16 cellular contexts compared by ENCODE assay signal in genomic region chr9:136010615-136011341, GRCh38. TPM values are rescaled to one million over a fixed set of nuclear protein-coding genes. Genes with fewer than 3 reads are reported as not detected.
DNase-seq lines count a peak whose midpoint lies in the region; ATAC-seq and TF ChIP-seq lines count a peak whose summit lies in the region.
"Had no signal": no experiment of that assay in that cellular context is flagged by ENCODE, and none has a peak within 500 bp of the region (broad histone marks: within the 10 kb centered on the region; RNA-seq: fewer than 3 reads in every experiment).

No MANE protein-coding gene starts in this region.

- no peak overlapping the region for H2BK12ac ChIP-seq in H9 (ENCODE audit: insufficient read length, low read depth, low read length)

- no peaks in the 10 kb centered on the region for H4K20me1 ChIP-seq in H9 (ENCODE audit: control insufficient read depth, insufficient read depth, insufficient read length)

- H2BK20ac ChIP-seq in H9 (ENCODE audit: low read depth, low read length, poor library complexity, severe bottlenecking), result no peak overlapping the region

- H3K27me3 ChIP-seq in H9 (ENCODE audit: insufficient read depth, low read length) (no peaks in the 10 kb centered on the region), dorsolateral prefrontal cortex (no peaks in the 10 kb centered on the region), layer of hippocampus (ENCODE audit: control insufficient read depth, insufficient read depth, low read length) (no peaks in the 10 kb centered on the region), gastrocnemius medialis (no peaks in the 10 kb centered on the region)
- H3K27me3 ChIP-seq: neutrophil had no signal

- peaks cover 0 to 19% of the 10 kb centered on the region in 2 donors for H3K36me3 ChIP-seq in gastrocnemius medialis

- H2AFZ ChIP-seq in H9 (ENCODE audit: low read length), result no peak overlapping the region

- no peaks in the 10 kb centered on the region for H3K27me3 Mint-ChIP-seq in H9 (ENCODE audit: low read depth)
- no peaks in the 10 kb centered on the region for H3K27me3 Mint-ChIP-seq in activated naive CD4-positive, alpha-beta T cell treated with anti-CD3 and anti-CD28 coated beads, Interleukin-2, amount 10 ng/mL, durations not matched to agents 7 days and 5 days
- H3K27me3 Mint-ChIP-seq: activated CD4-positive, alpha-beta T cell treated with anti-CD3 and anti-CD28 coated beads, Interleukin-2, amount 10 ng/mL, durations not matched to agents 7 days and 5 days had no signal

- H4K5ac ChIP-seq in H9 (ENCODE audit: insufficient read length, low read depth, low read length), result no peak overlapping the region

- no peaks in the 10 kb centered on the region for H3K79me2 ChIP-seq in H9 (ENCODE audit: insufficient read depth, low read length)

- no peak overlapping the region for H3K18ac ChIP-seq in H9 (ENCODE audit: insufficient read length, low read depth, low read length)

- in situ Hi-C loops in gastrocnemius medialis (cut with MboI; ENCODE audit: low sequenced_read_pairs in 4 of 4) (no loop called here), ACHN (cut with HindIII; ENCODE audit: low pct_ligation_motif_present, low pct_unique_long_range_greater_than_20kb, low sequenced_read_pairs) (no loop called here)

- no peak overlapping the region for H3K23ac ChIP-seq in H9 (ENCODE audit: insufficient read length, low read depth, low read length)

- H3K4me3 ChIP-seq in dorsolateral prefrontal cortex (peak overlapping the region in 1 of 59 donors; percentile 3), gastrocnemius medialis (no peak overlapping the region)

- DNase-seq in H9 (peak; percentile 60), dorsolateral prefrontal cortex (no peak), gastrocnemius medialis (no peak), GM19238 (ENCODE audit: insufficient read length, low spot score) (no peak), ACHN (no peak)
- DNase-seq in activated naive CD4-positive, alpha-beta T cell treated with anti-CD3 and anti-CD28 coated beads, Interleukin-2, amount 10 ng/mL, durations not matched to agents 7 days and 5 days, result no peak
- DNase-seq: activated CD4-positive, alpha-beta T cell treated with anti-CD3 and anti-CD28 coated beads, Interleukin-2, amount 10 ng/mL, durations not matched to agents 7 days and 5 days; DMS 273 treated with DMSO at 0.1 percent for 48 hours; foreskin melanocyte; Kasumi-1; left colon; NCI-H1694 treated with DMSO at 0.1 percent for 48 hours had no signal

- CTCF ChIA-PET in activated naive CD4-positive, alpha-beta T cell treated with anti-CD3 and anti-CD28 coated beads, Interleukin-2, amount 10 ng/mL, durations not matched to agents 7 days and 5 days (lab: Charles Lee), result no interaction called here

- no peaks in the 10 kb centered on the region for H3K79me1 ChIP-seq in H9 (ENCODE audit: insufficient read depth, low read depth, low read length, poor library complexity, severe bottlenecking)

- no peak overlapping the region for H3K27ac ChIP-seq in H9 (ENCODE audit: insufficient read length, low read depth, low read length)
- peak overlapping the region in 52 of 59 donors; percentile 1 to 91 (median 82) for H3K27ac ChIP-seq in dorsolateral prefrontal cortex
- H3K27ac ChIP-seq in layer of hippocampus (ENCODE audit: low read depth, low read length), result peak overlapping the region; percentile 13
- peak overlapping the region in 3 of 4 donors; percentile 51 to 74 (median 55) for H3K27ac ChIP-seq in gastrocnemius medialis
- H3K27ac ChIP-seq: neutrophil had no signal

- intact Hi-C loops in dorsolateral prefrontal cortex (cut with DNase I), result no loop called here
- intact Hi-C loops in gastrocnemius medialis (cut with DNase I; ENCODE audit: low total_unique reads), result no loop called here

- H2BK15ac ChIP-seq in H9 (ENCODE audit: low read depth, low read length), result no peak overlapping the region

- H2BK5ac ChIP-seq in H9 (ENCODE audit: insufficient read length, low read length), result no peak overlapping the region

- H4K8ac ChIP-seq in H9 (replicated peaks; ENCODE audit: insufficient read length, low read depth, low read length), result no peak overlapping the region

- H3K4me3 Mint-ChIP-seq in H9, result peak overlapping the region in 1 of 2 experiments; percentile 29; a peak in 2 of 5 replicates
- no peak overlapping the region for H3K4me3 Mint-ChIP-seq in activated naive CD4-positive, alpha-beta T cell treated with anti-CD3 and anti-CD28 coated beads, Interleukin-2, amount 10 ng/mL, durations not matched to agents 7 days and 5 days
- H3K4me3 Mint-ChIP-seq: activated CD4-positive, alpha-beta T cell treated with anti-CD3 and anti-CD28 coated beads, Interleukin-2, amount 10 ng/mL, durations not matched to agents 7 days and 5 days; T-helper 1 cell treated with Interleukin-12 subunit alpha and Interleukin-12 subunit beta and Interleukin-4 antibody, amounts not matched to agents 30 μg/mL and 1 μg/mL, for 36 hours had no signal

- no peak overlapping the region for H3K56ac ChIP-seq in H9 (ENCODE audit: insufficient read length, low read depth, low read length)

- peak in 1 of 2 donors; percentile 25 for ATAC-seq in gastrocnemius medialis
- ATAC-seq in HG03354 (IDR thresholded peaks at IDR 0.05; ENCODE audit: poor library complexity, severe bottlenecking, unreplicated experiment), result no peak
- ATAC-seq: left colon had no signal

- H4K91ac ChIP-seq in H9 (ENCODE audit: insufficient read length, low read depth, low read length), result no peak overlapping the region

- H3K27ac Mint-ChIP-seq in H9, result peak overlapping the region in 1 of 3 experiments; percentile 88; a peak in 2 of 7 replicates
- H3K27ac Mint-ChIP-seq in activated naive CD4-positive, alpha-beta T cell treated with anti-CD3 and anti-CD28 coated beads, Interleukin-2, amount 10 ng/mL, durations not matched to agents 7 days and 5 days, result no peak overlapping the region
- H3K27ac Mint-ChIP-seq: activated CD4-positive, alpha-beta T cell treated with anti-CD3 and anti-CD28 coated beads, Interleukin-2, amount 10 ng/mL, durations not matched to agents 7 days and 5 days; T-helper 1 cell treated with Interleukin-12 subunit alpha and Interleukin-12 subunit beta and Interleukin-4 antibody, amounts not matched to agents 30 μg/mL and 1 μg/mL, for 36 hours had no signal

- peaks cover 41 to 57% of the 10 kb centered on the region in 2 experiments for H3K4me1 Mint-ChIP-seq in H9
- no peaks in the 10 kb centered on the region for H3K4me1 Mint-ChIP-seq in activated naive CD4-positive, alpha-beta T cell treated with anti-CD3 and anti-CD28 coated beads, Interleukin-2, amount 10 ng/mL, durations not matched to agents 7 days and 5 days
- H3K4me1 Mint-ChIP-seq: activated CD4-positive, alpha-beta T cell treated with anti-CD3 and anti-CD28 coated beads, Interleukin-2, amount 10 ng/mL, durations not matched to agents 7 days and 5 days had no signal

- H3K4me1 ChIP-seq in H9 (ENCODE audit: insufficient read depth, low read length), result no peaks in the 10 kb centered on the region; the same call in 1 of the 2 replicates
- peaks cover 13 to 17% of the 10 kb centered on the region in 2 donors for H3K4me1 ChIP-seq in gastrocnemius medialis

- no peak overlapping the region for H3K14ac ChIP-seq in H9 (ENCODE audit: insufficient read depth, low read length)

- H3K9me3 ChIP-seq in H9 (ENCODE audit: control insufficient read depth, low read depth, low read length) (no peaks in the 10 kb centered on the region), gastrocnemius medialis (no peaks in the 10 kb centered on the region)
- H3K9me3 ChIP-seq: neutrophil had no signal

- TF ChIP-seq POLR2A in gastrocnemius medialis (IDR thresholded peaks at IDR 0.05), result no peak

- H3K4me2 ChIP-seq in H9 (ENCODE audit: insufficient read depth, insufficient read length, low read length), result no peak overlapping the region

- no peak overlapping the region for H3T11ph ChIP-seq in H9 (ENCODE audit: low read length)

- no peak overlapping the region for H3K9ac ChIP-seq in H9 (ENCODE audit: extremely low read depth, insufficient read length, low read length)

- no CpG with 5 or more reads among the region's 28 CpGs for WGBS in H9 (ENCODE audit: extremely low coverage, insufficient read length, low lambda C conversion rate)

- no peaks in the 10 kb centered on the region for H3K23me2 ChIP-seq in H9 (ENCODE audit: insufficient read length, low read depth, low read length, poor library complexity, severe bottlenecking)

- no peak overlapping the region for H3K4ac ChIP-seq in H9 (ENCODE audit: low read depth, low read length)

- H2BK120ac ChIP-seq in H9 (ENCODE audit: low read depth, low read length, poor library complexity, severe bottlenecking), result no peak overlapping the region

- H3K36me3 Mint-ChIP-seq in H9 (ENCODE audit: insufficient read depth in 1 of 3, low read depth in 3 of 3), result peaks cover 0 to 4% (median 3%) of the 10 kb centered on the region in 3 experiments; a peak in 1 of 7 replicates
- H3K36me3 Mint-ChIP-seq in activated naive CD4-positive, alpha-beta T cell treated with anti-CD3 and anti-CD28 coated beads, Interleukin-2, amount 10 ng/mL, durations not matched to agents 7 days and 5 days, result no peaks in the 10 kb centered on the region

- no peak overlapping the region for H2AK5ac ChIP-seq in H9 (ENCODE audit: insufficient read length, low read length)

- no peaks in the 10 kb centered on the region; a peak in 1 of 5 replicates for H3K9me3 Mint-ChIP-seq in H9
- H3K9me3 Mint-ChIP-seq in activated naive CD4-positive, alpha-beta T cell treated with anti-CD3 and anti-CD28 coated beads, Interleukin-2, amount 10 ng/mL, durations not matched to agents 7 days and 5 days, result no peaks in the 10 kb centered on the region
- H3K9me3 Mint-ChIP-seq: activated CD4-positive, alpha-beta T cell treated with anti-CD3 and anti-CD28 coated beads, Interleukin-2, amount 10 ng/mL, durations not matched to agents 7 days and 5 days; T-helper 1 cell treated with Interleukin-12 subunit alpha and Interleukin-12 subunit beta and Interleukin-4 antibody, amounts not matched to agents 30 μg/mL and 1 μg/mL, for 36 hours had no signal

- TF ChIP-seq CTCF in H9 (conservative IDR thresholded peaks at IDR 0.05) (no peak), dorsolateral prefrontal cortex (IDR thresholded peaks at IDR 0.05 in 54 of 56, conservative IDR thresholded peaks at IDR 0.05 in 2 of 56; ENCODE audit: low read depth in 1 of 56, partially characterized antibody in 56 of 56) (no peak), gastrocnemius medialis (IDR thresholded peaks at IDR 0.05 in 4 of 5, conservative IDR thresholded peaks at IDR 0.05 in 1 of 5) (no peak)

RNA-seq across cellular contexts. Expression of gene UBAC1, which starts 49.6 kb away (rescaled TPM):
- total RNA-seq in H9 (2021) (46.3 and 47.5 TPM in 2 replicates), dorsolateral prefrontal cortex (10 to 100 TPM; 42.5 to 80.5 (median 55.0) TPM), gastrocnemius medialis (100 to 1,000 TPM; 218 to 263 (median 248) TPM)
